In genomic region chr5:169637085-169637855, GRCh38 we compare ENCODE assay signal across 8 cellular contexts. TPM values are rescaled to one million over a fixed set of nuclear protein-coding genes. Genes with fewer than 3 reads are reported as not detected.
DNase-seq lines count a peak whose midpoint lies in the region; ATAC-seq and TF ChIP-seq lines count a peak whose summit lies in the region.

Gene DOCK2 (plus strand): TSS chr5:169637275. CDS start chr5:169637327, 52 bp downstream.

- DNase-seq in Daoy (ENCODE audit: low read depth) (no peak), MG63 (no peak), activated T-cell treated with anti-CD3 and anti-CD28 coated beads for 24 hours (ENCODE audit: low read depth) (peak; percentile 61), germinal center (ENCODE audit: low spot score) (peak; percentile 87), renal cortical epithelial cell (ENCODE audit: low read depth) (no peak), epidermal melanocyte (ENCODE audit: insufficient read length, low spot score) (no peak), Calu3 (no peak)

- H3K27ac Mint-ChIP-seq in Calu3 (ENCODE audit: unreplicated experiment): no peak within 1 kb of the TSS

- intact Hi-C loops in Calu3 (cut with micrococcal nuclease; ENCODE audit: unreplicated experiment): no loop called here

- no peaks in the 10 kb centered on the region for H3K27me3 Mint-ChIP-seq in Calu3 (ENCODE audit: unreplicated experiment)

- TF ChIP-seq CTCF in Calu3 (IDR thresholded peaks at IDR 0.05; ENCODE audit: unreplicated experiment): no peak

- H3K36me3 Mint-ChIP-seq in Calu3 (ENCODE audit: insufficient read depth, unreplicated experiment): no peaks in the 10 kb centered on the region

- H3K27me3 ChIP-seq in MG63: no peaks in the 10 kb centered on the region

- no peak within 1 kb of the TSS for H3K4me3 Mint-ChIP-seq in Calu3 (ENCODE audit: low read depth, unreplicated experiment)

- peak; percentile 91 for ATAC-seq in GM21576 (IDR thresholded peaks at IDR 0.05; ENCODE audit: unreplicated experiment)

- no peak within 1 kb of the TSS for H3K4me3 ChIP-seq in MG63

- peaks cover 7% of the 10 kb centered on the region for H3K9me3 ChIP-seq in MG63

- no TSS peak for BruUV-seq in Calu3 (replicated peaks; lab: Mats Ljungman, UMichigan)

- CTCF ChIA-PET in Calu3 (lab: Charles Lee): no interaction called here

- no peaks in the 10 kb centered on the region for H3K36me3 ChIP-seq in MG63

- H3K4me1 Mint-ChIP-seq in Calu3 (ENCODE audit: low read depth, unreplicated experiment): no peaks in the 10 kb centered on the region

- peaks cover 9% of the 10 kb centered on the region for H3K9me3 Mint-ChIP-seq in Calu3 (ENCODE audit: low read depth, unreplicated experiment)

RNA-seq across cellular contexts. Expression of gene DOCK2, which starts in this region (rescaled TPM):
- 9.3 and 13.3 TPM in 2 replicates for total RNA-seq in Daoy (2014; rRNA removed; shearing (Covaris generic))
- 0.39 and 12.6 TPM in 2 replicates for total RNA-seq in MG63 (2014; rRNA removed; shearing (Covaris generic); ENCODE audit: low replicate concordance)
- total RNA-seq in renal cortical epithelial cell: 13.5 and 56.1 TPM in 2 replicates
- not detected in 2 replicates for total RNA-seq in Calu3 (2022)

Comparison
In these comparisons a context has a peak if more than half of its experiments do, and no peak if none do; other contexts are left out.
1. DNase-seq: peak in activated T-cell treated with anti-CD3 and anti-CD28 coated beads for 24 hours (single experiment) and germinal center (single experiment); none in Daoy (single experiment), MG63 (single experiment), renal cortical epithelial cell (single experiment), epidermal melanocyte (single experiment) and Calu3 (single experiment).